8 cellular contexts compared by ENCODE assay signal in the genomic region with DNA sequence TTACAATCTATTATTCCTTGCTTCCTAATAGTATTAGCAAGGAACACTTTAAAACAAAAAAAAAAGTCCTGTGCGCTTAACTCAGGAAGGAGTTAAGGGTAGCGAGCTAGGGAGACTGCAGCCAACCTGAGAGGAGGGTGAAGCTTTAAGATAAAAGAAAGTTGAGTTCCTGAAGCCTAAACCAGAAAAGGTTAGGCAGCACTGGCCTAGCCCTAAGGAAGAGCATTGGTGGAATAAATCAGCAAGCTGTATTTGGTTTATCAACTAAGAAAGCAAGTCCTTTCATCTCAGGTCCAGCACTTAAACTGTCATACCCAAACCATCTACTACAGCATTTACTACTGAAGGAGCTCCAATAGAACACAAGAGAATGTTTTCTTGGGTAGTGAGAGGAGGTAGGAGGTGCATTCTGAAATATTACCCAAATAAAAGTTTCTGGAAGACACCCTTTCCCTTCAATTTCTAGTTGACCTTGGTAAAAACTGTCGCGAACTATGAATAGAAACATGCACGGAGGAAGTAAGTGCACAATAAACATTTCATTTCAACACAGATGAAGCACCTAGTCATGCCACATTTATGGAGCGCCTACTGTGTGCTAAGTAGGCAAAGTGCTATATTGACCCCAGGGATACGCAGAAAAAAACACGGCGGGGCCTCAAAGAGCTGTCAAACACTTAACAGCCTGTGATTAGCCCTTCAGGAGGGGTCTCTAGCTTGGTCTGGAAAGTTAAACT. TPM values are rescaled to one million over a fixed set of nuclear protein-coding genes. Genes with fewer than 3 reads are reported as not detected.
DNase-seq lines count a peak whose midpoint lies in the region; ATAC-seq and TF ChIP-seq lines count a peak whose summit lies in the region.

No MANE protein-coding gene starts in this region.

- no peak for TF ChIP-seq CTCF in thyroid gland (IDR thresholded peaks at IDR 0.05)

- H3K4me1 ChIP-seq in thyroid gland = peaks cover 9 to 11% of the 10 kb centered on the region in 2 donors

- peak overlapping the region; percentile 78 to 87 (median 82) for H3K27ac ChIP-seq in thyroid gland

- H3K36me3 Mint-ChIP-seq in activated naive CD4-positive, alpha-beta T cell treated with anti-CD3 and anti-CD28 coated beads, Interleukin-2, amount 50 U/mL, for 24 hours = no peaks in the 10 kb centered on the region
- H3K36me3 Mint-ChIP-seq in activated naive CD8-positive, alpha-beta T cell treated with anti-CD3 and anti-CD28 coated beads, Interleukin-2, amount 50 U/mL, for 24 hours (ENCODE audit: low read depth) = peaks cover 6% of the 10 kb centered on the region

- no peaks in the 10 kb centered on the region for H3K27me3 ChIP-seq in thyroid gland

- no peaks in the 10 kb centered on the region for H3K9me3 Mint-ChIP-seq in activated naive CD4-positive, alpha-beta T cell treated with anti-CD3 and anti-CD28 coated beads, Interleukin-2, amount 50 U/mL, for 24 hours
- H3K9me3 Mint-ChIP-seq in activated naive CD8-positive, alpha-beta T cell treated with anti-CD3 and anti-CD28 coated beads, Interleukin-2, amount 50 U/mL, for 24 hours = no peaks in the 10 kb centered on the region

- DNase-seq in activated naive CD4-positive, alpha-beta T cell (lab: John Stamatoyannopoulos, UW) = no peak
- no peak for DNase-seq in activated naive CD8-positive, alpha-beta T cell treated with anti-CD3 and anti-CD28 coated beads, Interleukin-2, amount 50 U/mL, for 24 hours
- DNase-seq in left kidney (ENCODE audit: low read depth, low spot score) (peak; percentile 4), thyroid gland (no peak), DMS153 treated with DMSO at 0.1 percent for 48 hours (lab: John Stamatoyannopoulos, UW; ENCODE audit: unreplicated experiment) (no peak), GM19240 (ENCODE audit: insufficient read length, low spot score) (no peak), HuH-7 (ENCODE audit: low spot score) (no peak)

- peaks cover 0 to 9% of the 10 kb centered on the region in 2 donors for H3K36me3 ChIP-seq in thyroid gland

- H3K9me3 ChIP-seq in thyroid gland = no peaks in the 10 kb centered on the region

- intact Hi-C loops in thyroid gland (cut with DNase I) = loop anchor here (5.0 kb wide), 1 partner anchor 37 kb away; no protein-coding TSS in a partner anchor

- peak overlapping the region; percentile 30 for H3K27ac Mint-ChIP-seq in activated naive CD4-positive, alpha-beta T cell treated with anti-CD3 and anti-CD28 coated beads, Interleukin-2, amount 50 U/mL, for 24 hours
- peak overlapping the region; percentile 69 for H3K27ac Mint-ChIP-seq in activated naive CD8-positive, alpha-beta T cell treated with anti-CD3 and anti-CD28 coated beads, Interleukin-2, amount 50 U/mL, for 24 hours

- H3K4me3 ChIP-seq in thyroid gland (replicated peaks in 1 of 3) = peak overlapping the region; percentile 25 to 82 (median 75)

- H3K4me3 Mint-ChIP-seq in activated naive CD4-positive, alpha-beta T cell treated with anti-CD3 and anti-CD28 coated beads, Interleukin-2, amount 50 U/mL, for 24 hours = peak overlapping the region; percentile 94
- H3K4me3 Mint-ChIP-seq in activated naive CD8-positive, alpha-beta T cell treated with anti-CD3 and anti-CD28 coated beads, Interleukin-2, amount 50 U/mL, for 24 hours = peak overlapping the region; percentile 91

- no peak for TF ChIP-seq POLR2A in thyroid gland (IDR thresholded peaks at IDR 0.05)

- H3K27me3 Mint-ChIP-seq in activated naive CD4-positive, alpha-beta T cell treated with anti-CD3 and anti-CD28 coated beads, Interleukin-2, amount 50 U/mL, for 24 hours = no peaks in the 10 kb centered on the region
- no peaks in the 10 kb centered on the region for H3K27me3 Mint-ChIP-seq in activated naive CD8-positive, alpha-beta T cell treated with anti-CD3 and anti-CD28 coated beads, Interleukin-2, amount 50 U/mL, for 24 hours

- H3K4me1 Mint-ChIP-seq in activated naive CD4-positive, alpha-beta T cell treated with anti-CD3 and anti-CD28 coated beads, Interleukin-2, amount 50 U/mL, for 24 hours = peaks cover 28% of the 10 kb centered on the region
- H3K4me1 Mint-ChIP-seq in activated naive CD8-positive, alpha-beta T cell treated with anti-CD3 and anti-CD28 coated beads, Interleukin-2, amount 50 U/mL, for 24 hours = peaks cover 18% of the 10 kb centered on the region

- WGBS in thyroid gland, 2 donors = 48 to 54% methylated on average over 9 of the region's 9 CpGs

- ATAC-seq in activated naive CD8-positive, alpha-beta T cell treated with anti-CD3 and anti-CD28 coated beads, Interleukin-2, amount 50 U/mL, for 24 hours = no peak

RNA-seq across cellular contexts. Expression of a gene that starts 1.3 kb away (rescaled TPM):
- total RNA-seq in thyroid gland = 10 to 100 TPM in 1 of 4 donors, 1 to 10 TPM in 3; 4.5 to 23.0 (median 6.1) TPM

RNA-seq across cellular contexts. Expression of a gene that starts 17.9 kb away (rescaled TPM):
- total RNA-seq in thyroid gland = 10 to 100 TPM; 44.6 to 70.0 (median 50.5) TPM

RNA-seq across cellular contexts. Expression of a gene that starts 44.5 kb away (rescaled TPM):
- 100 to 1,000 TPM in 2 of 4 donors, 10 to 100 TPM in 2; 90.1 to 129 (median 102) TPM for total RNA-seq in thyroid gland

RNA-seq across cellular contexts. Expression of a gene that starts 44.8 kb away (rescaled TPM):
- total RNA-seq in thyroid gland = 10 to 100 TPM; 24.5 to 31.1 (median 26.2) TPM
